16 cellular contexts compared by ENCODE assay signal in genomic region chr5:1959231-1959630, GRCh38.
DNase-seq lines count a peak whose midpoint lies in the region; TF ChIP-seq lines count a peak whose summit lies in the region.
"Had no signal": no experiment of that assay in that cellular context is flagged by ENCODE, and none has a peak within 500 bp of the region (broad histone marks: within the 10 kb centered on the region; RNA-seq: fewer than 3 reads in every experiment).

No MANE protein-coding gene starts in this region.

- no peaks in the 10 kb centered on the region for H3K36me3 ChIP-seq in osteoblast (ENCODE audit: insufficient read depth, low read length)

- H3K27ac Mint-ChIP-seq in nephron progenitor cell, result no peak overlapping the region
- H3K27ac Mint-ChIP-seq in T-helper 2 cell treated with Interferon-gamma antibody and Interleukin-4, amounts not matched to agents 5 μg/mL and 100 μg/mL, for 36 hours, result no peak overlapping the region
- H3K27ac Mint-ChIP-seq: CD4-positive, alpha-beta memory T cell; GM23338; HFFc6 had no signal

- CTCF ChIA-PET in RWPE1 (lab: Yijun Ruan, JAX), result no interaction called here

- no peak overlapping the region for H3K4me2 ChIP-seq in osteoblast (ENCODE audit: insufficient read depth, low read length)
- H3K4me2 ChIP-seq: GM23338 had no signal

- no peaks in the 10 kb centered on the region for H3K79me2 ChIP-seq in osteoblast (ENCODE audit: insufficient read depth, low read length)

- H3K27ac ChIP-seq in RWPE1 (peak overlapping the region; percentile 97), osteoblast (ENCODE audit: low read depth, low read length) (no peak overlapping the region)

- no peaks in the 10 kb centered on the region for H3K27me3 ChIP-seq in osteoblast (ENCODE audit: insufficient read depth, low read length)

- peaks cover 35% of the 10 kb centered on the region for H3K27me3 Mint-ChIP-seq in nephron progenitor cell (ENCODE audit: low read depth, poor library complexity)
- H3K27me3 Mint-ChIP-seq in T-helper 2 cell treated with Interferon-gamma antibody and Interleukin-4, amounts not matched to agents 5 μg/mL and 100 μg/mL, for 36 hours (ENCODE audit: low read depth), result no peaks in the 10 kb centered on the region

- no peak overlapping the region for H2AFZ ChIP-seq in osteoblast (ENCODE audit: low read length)
- H2AFZ ChIP-seq: GM23338 had no signal

- H3K36me3 Mint-ChIP-seq in nephron progenitor cell (ENCODE audit: low read depth), result no peaks in the 10 kb centered on the region
- no peaks in the 10 kb centered on the region for H3K36me3 Mint-ChIP-seq in T-helper 2 cell treated with Interferon-gamma antibody and Interleukin-4, amounts not matched to agents 5 μg/mL and 100 μg/mL, for 36 hours (ENCODE audit: low read depth)
- H3K36me3 Mint-ChIP-seq: CD4-positive, alpha-beta memory T cell had no signal

- POLR2A ChIA-PET in RWPE1 (lab: Yijun Ruan, JAX; ENCODE audit: low non-redundant PET), result no interaction called here

- no peak for DNase-seq in RWPE1 (ENCODE audit: low spot score)
- peak; percentile 29 for DNase-seq in ecto neural progenitor cell (ENCODE audit: low spot score)
- DNase-seq in osteoblast (ENCODE audit: insufficient read length, low spot score, missing footprints), result peak; percentile 27
- no peak for DNase-seq in nephron progenitor cell
- no peak for DNase-seq in T-helper 2 cell treated with Interferon-gamma antibody and Interleukin-4, amounts not matched to agents 5 μg/mL and 100 μg/mL, for 36 hours (ENCODE audit: low spot score)
- DNase-seq in stimulated activated CD8-positive, alpha-beta memory T cell treated with anti-CD3 and anti-CD28 coated beads, Interleukin-4, amount 100 ng/mL, for 48 hours, result no peak
- DNase-seq: C1 segment of cervical spinal cord; Calu3; CD4-positive, alpha-beta memory T cell; COR-L47; DMS53; DMS79 treated with DMSO at 0.1 percent for 48 hours; GF-D8; H9; HFFc6 had no signal

- no peaks in the 10 kb centered on the region for H3K4me1 Mint-ChIP-seq in nephron progenitor cell
- no peaks in the 10 kb centered on the region for H3K4me1 Mint-ChIP-seq in T-helper 2 cell treated with Interferon-gamma antibody and Interleukin-4, amounts not matched to agents 5 μg/mL and 100 μg/mL, for 36 hours (ENCODE audit: low read depth)
- H3K4me1 Mint-ChIP-seq: CD4-positive, alpha-beta memory T cell; GM23338; H9 had no signal

- no peaks in the 10 kb centered on the region for H4K20me1 ChIP-seq in osteoblast (ENCODE audit: insufficient read depth, low read length)

- H3K4me3 Mint-ChIP-seq in nephron progenitor cell, result no peak overlapping the region
- H3K4me3 Mint-ChIP-seq in T-helper 2 cell treated with Interferon-gamma antibody and Interleukin-4, amounts not matched to agents 5 μg/mL and 100 μg/mL, for 36 hours, result no peak overlapping the region
- H3K4me3 Mint-ChIP-seq: CD4-positive, alpha-beta memory T cell; GM23338; H9; HFFc6 had no signal

- H3K9me3 ChIP-seq in osteoblast (ENCODE audit: low read depth, low read length), result no peaks in the 10 kb centered on the region

- no peak overlapping the region for H3K4me3 ChIP-seq in osteoblast (ENCODE audit: insufficient read depth, low read length)
- H3K4me3 ChIP-seq: GM23338 had no signal

- H3K9me3 Mint-ChIP-seq in nephron progenitor cell, result peaks cover 6% of the 10 kb centered on the region
- no peaks in the 10 kb centered on the region for H3K9me3 Mint-ChIP-seq in T-helper 2 cell treated with Interferon-gamma antibody and Interleukin-4, amounts not matched to agents 5 μg/mL and 100 μg/mL, for 36 hours
- H3K9me3 Mint-ChIP-seq: CD4-positive, alpha-beta memory T cell; GM23338 had no signal

- H3K4me1 ChIP-seq in osteoblast (ENCODE audit: insufficient read depth, low read length), result no peaks in the 10 kb centered on the region

- TF ChIP-seq CTCF in RWPE1 (conservative IDR thresholded peaks at IDR 0.05; ENCODE audit: low read depth) (no peak), osteoblast (IDR thresholded peaks at IDR 0.05; ENCODE audit: extremely low read depth, low read depth, low read length) (no peak), nephron progenitor cell (IDR thresholded peaks at IDR 0.05) (no peak)

Comparison
In these comparisons a context has a peak if more than half of its experiments do, and no peak if none do; other contexts are left out.
1. DNase-seq: peak in ecto neural progenitor cell (single experiment) and osteoblast (single experiment); none in RWPE1 (single experiment), nephron progenitor cell (single experiment), T-helper 2 cell treated with Interferon-gamma antibody and Interleukin-4, amounts not matched to agents 5 μg/mL and 100 μg/mL, for 36 hours (single experiment) and stimulated activated CD8-positive, alpha-beta memory T cell treated with anti-CD3 and anti-CD28 coated beads, Interleukin-4, amount 100 ng/mL, for 48 hours (single experiment).